8 cellular contexts compared by ENCODE assay signal in the genomic region with DNA sequence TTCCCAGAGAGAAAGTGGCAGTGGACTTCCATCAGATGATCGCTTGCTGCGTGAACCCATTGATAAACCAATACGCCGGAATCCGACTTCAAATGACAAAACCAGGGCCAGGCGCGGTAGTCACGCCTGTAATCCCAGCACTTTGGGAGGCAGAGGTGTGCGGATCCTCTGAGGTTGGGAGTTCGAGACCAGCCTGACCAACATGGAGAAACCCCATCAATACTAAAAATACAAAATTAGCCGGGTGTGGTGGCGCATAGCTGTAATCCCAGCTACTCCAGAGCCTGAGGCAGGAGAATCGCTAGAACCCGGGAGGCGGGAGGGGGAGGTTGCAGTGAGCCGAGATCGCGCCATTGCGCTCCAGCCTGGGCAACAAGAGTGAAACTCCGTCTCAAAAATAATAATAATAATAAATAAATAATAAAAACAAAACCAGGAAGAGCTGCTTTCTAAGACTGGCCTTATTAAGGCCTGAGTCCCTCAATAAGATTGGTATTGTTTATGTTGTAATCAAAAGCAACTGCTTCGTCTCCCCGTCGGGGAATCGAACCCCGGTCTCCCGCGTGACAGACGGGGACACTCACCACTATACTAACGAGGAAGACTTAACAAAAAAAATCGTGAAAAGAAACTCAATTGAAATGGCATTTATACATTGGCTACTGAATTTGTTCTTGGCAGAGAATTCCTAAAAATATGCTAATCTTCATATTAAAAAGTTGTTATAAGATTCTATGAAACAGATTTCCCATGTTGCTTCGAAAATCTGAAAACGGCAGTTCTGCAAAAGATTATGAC.
A peak's percentile ranks its signal among the peaks of the same experiment; 100 is the strongest.
DNase-seq lines count a peak whose midpoint lies in the region; ATAC-seq and TF ChIP-seq lines count a peak whose summit lies in the region.

No MANE protein-coding gene starts in this region.

- no peaks in the 10 kb centered on the region for H3K4me1 Mint-ChIP-seq in HFFc6 (ENCODE audit: low read depth)

- intact Hi-C loops in aorta (cut with DNase I) = no loop called here

- no peak overlapping the region for H3K4me3 ChIP-seq in epithelial cell of esophagus (ENCODE audit: low read length)
- H3K4me3 ChIP-seq in aorta (ENCODE audit: low read length in 2 of 2) = no peak overlapping the region

- peak; percentile 20 for DNase-seq in CMK (ENCODE audit: low read depth)
- DNase-seq in HFFc6 = peak; percentile 78
- peak; percentile 66 for DNase-seq in epithelial cell of esophagus (ENCODE audit: low read depth)
- peak; percentile 58 to 80 for DNase-seq in stimulated activated CD4-positive, alpha-beta T cell treated with anti-CD3 and anti-CD28 coated beads, Interleukin-2, amount 100 ng/mL, for 24 hours
- DNase-seq in aorta = no peak

- H3K27ac ChIP-seq in aorta (ENCODE audit: low read depth in 1 of 2, low read length in 2 of 2) = no peak overlapping the region

- peak overlapping the region; percentile 72 for H3K4me3 Mint-ChIP-seq in HFFc6

- H3K27ac Mint-ChIP-seq in HFFc6 = peak overlapping the region; percentile 34; the same call in 1 of the 2 replicates

- no peaks in the 10 kb centered on the region for H3K9me3 Mint-ChIP-seq in HFFc6

- TF ChIP-seq CTCF in HFFc6 (IDR thresholded peaks at IDR 0.05) = no peak
- TF ChIP-seq CTCF in epithelial cell of esophagus (IDR thresholded peaks at IDR 0.05; ENCODE audit: insufficient read depth, low read depth, low read length, missing control alignments) = no peak

- ATAC-seq in SK-N-SH treated with all-trans-retinoic acid at 6 μM for 48 hours = peak; percentile 83
- no peak for ATAC-seq in HG02840 (IDR thresholded peaks at IDR 0.05; ENCODE audit: low FRiP score, unreplicated experiment)
- ATAC-seq in aorta (ENCODE audit: low FRiP score) = no peak
- no peak for ATAC-seq in HG02588 (IDR thresholded peaks at IDR 0.05; ENCODE audit: unreplicated experiment)

- no peaks in the 10 kb centered on the region for H3K4me1 ChIP-seq in aorta (ENCODE audit: control insufficient read depth in 1 of 2, insufficient read depth in 2 of 2, low read length in 2 of 2)

- peaks cover 3% of the 10 kb centered on the region; the same call in 1 of the 2 replicates for H3K27me3 Mint-ChIP-seq in HFFc6 (ENCODE audit: insufficient read depth)

- 8 to 11% methylated on average over 32 of the region's 32 CpGs for WGBS in aorta, 2 donors

- H3K36me3 ChIP-seq in aorta (ENCODE audit: control insufficient read depth in 1 of 2, insufficient read depth in 2 of 2, low read length in 1 of 2) = no peaks in the 10 kb centered on the region

- no peaks in the 10 kb centered on the region for H3K36me3 Mint-ChIP-seq in HFFc6 (ENCODE audit: low read depth)

- peaks cover 2% of the 10 kb centered on the region for H3K9me3 ChIP-seq in aorta (ENCODE audit: control insufficient read depth, low read length)

- H3K27me3 ChIP-seq in aorta (ENCODE audit: control insufficient read depth in 1 of 2, insufficient read depth in 2 of 2, low read length in 1 of 2) = no peaks in the 10 kb centered on the region

TF ChIP-seq in SK-N-SH treated with all-trans-retinoic acid at 6 μM for 48 hours, 23 proteins besides CTCF, POLR2A, EP300 and RAD21:
- no peak for TF ChIP-seq GLIS3 (CRISPR knock-in tag; IDR thresholded peaks at IDR 0.05)
- no peak for TF ChIP-seq RARB (CRISPR knock-in tag; IDR thresholded peaks at IDR 0.05)
- no peak for TF ChIP-seq BACH2 (CRISPR knock-in tag; IDR thresholded peaks at IDR 0.05; ENCODE audit: borderline replicate concordance)
- no peak for TF ChIP-seq ISL1 (CRISPR knock-in tag; IDR thresholded peaks at IDR 0.05)
- no peak for TF ChIP-seq ZNF8 (CRISPR knock-in tag; IDR thresholded peaks at IDR 0.05)
- TF ChIP-seq ZFP30 (CRISPR knock-in tag; IDR thresholded peaks at IDR 0.05) = no peak
- TF ChIP-seq ZNF565 (CRISPR knock-in tag; conservative IDR thresholded peaks at IDR 0.05; ENCODE audit: low read depth) = no peak
- TF ChIP-seq, protein P1, sequence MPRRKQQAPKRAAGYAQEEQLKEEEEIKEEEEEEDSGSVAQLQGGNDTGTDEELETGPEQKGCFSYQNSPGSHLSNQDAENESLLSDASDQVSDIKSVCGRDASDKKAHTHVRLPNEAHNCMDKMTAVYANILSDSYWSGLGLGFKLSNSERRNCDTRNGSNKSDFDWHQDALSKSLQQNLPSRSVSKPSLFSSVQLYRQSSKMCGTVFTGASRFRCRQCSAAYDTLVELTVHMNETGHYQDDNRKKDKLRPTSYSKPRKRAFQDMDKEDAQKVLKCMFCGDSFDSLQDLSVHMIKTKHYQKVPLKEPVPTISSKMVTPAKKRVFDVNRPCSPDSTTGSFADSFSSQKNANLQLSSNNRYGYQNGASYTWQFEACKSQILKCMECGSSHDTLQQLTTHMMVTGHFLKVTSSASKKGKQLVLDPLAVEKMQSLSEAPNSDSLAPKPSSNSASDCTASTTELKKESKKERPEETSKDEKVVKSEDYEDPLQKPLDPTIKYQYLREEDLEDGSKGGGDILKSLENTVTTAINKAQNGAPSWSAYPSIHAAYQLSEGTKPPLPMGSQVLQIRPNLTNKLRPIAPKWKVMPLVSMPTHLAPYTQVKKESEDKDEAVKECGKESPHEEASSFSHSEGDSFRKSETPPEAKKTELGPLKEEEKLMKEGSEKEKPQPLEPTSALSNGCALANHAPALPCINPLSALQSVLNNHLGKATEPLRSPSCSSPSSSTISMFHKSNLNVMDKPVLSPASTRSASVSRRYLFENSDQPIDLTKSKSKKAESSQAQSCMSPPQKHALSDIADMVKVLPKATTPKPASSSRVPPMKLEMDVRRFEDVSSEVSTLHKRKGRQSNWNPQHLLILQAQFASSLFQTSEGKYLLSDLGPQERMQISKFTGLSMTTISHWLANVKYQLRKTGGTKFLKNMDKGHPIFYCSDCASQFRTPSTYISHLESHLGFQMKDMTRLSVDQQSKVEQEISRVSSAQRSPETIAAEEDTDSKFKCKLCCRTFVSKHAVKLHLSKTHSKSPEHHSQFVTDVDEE (CRISPR knock-in tag; IDR thresholded peaks at IDR 0.05) = no peak
- TF ChIP-seq ZC3H10 (CRISPR knock-in tag; IDR thresholded peaks at IDR 0.05) = no peak
- TF ChIP-seq, protein P2, sequence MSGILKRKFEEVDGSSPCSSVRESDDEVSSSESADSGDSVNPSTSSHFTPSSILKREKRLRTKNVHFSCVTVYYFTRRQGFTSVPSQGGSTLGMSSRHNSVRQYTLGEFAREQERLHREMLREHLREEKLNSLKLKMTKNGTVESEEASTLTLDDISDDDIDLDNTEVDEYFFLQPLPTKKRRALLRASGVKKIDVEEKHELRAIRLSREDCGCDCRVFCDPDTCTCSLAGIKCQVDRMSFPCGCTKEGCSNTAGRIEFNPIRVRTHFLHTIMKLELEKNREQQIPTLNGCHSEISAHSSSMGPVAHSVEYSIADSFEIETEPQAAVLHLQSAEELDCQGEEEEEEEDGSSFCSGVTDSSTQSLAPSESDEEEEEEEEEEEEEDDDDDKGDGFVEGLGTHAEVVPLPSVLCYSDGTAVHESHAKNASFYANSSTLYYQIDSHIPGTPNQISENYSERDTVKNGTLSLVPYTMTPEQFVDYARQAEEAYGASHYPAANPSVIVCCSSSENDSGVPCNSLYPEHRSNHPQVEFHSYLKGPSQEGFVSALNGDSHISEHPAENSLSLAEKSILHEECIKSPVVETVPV (CRISPR knock-in tag; IDR thresholded peaks at IDR 0.05) = no peak
- TF ChIP-seq CSDC2 (CRISPR knock-in tag; IDR thresholded peaks at IDR 0.05) = no peak
- TF ChIP-seq SNAI2 (CRISPR knock-in tag; IDR thresholded peaks at IDR 0.05) = no peak
- no peak for TF ChIP-seq TCF4 (CRISPR knock-in tag; IDR thresholded peaks at IDR 0.05; ENCODE audit: borderline replicate concordance)
- no peak for TF ChIP-seq ARNTL (CRISPR knock-in tag; IDR thresholded peaks at IDR 0.05; ENCODE audit: borderline replicate concordance, low read depth)
TF ChIP-seq in SK-N-SH treated with all-trans-retinoic acid at 6 μM for 48 hours: peak in this region for 0.

Comparison
In these comparisons a context has a peak if more than half of its experiments do, and no peak if none do; other contexts are left out.
1. DNase-seq: peak in CMK (single experiment), HFFc6 (single experiment), epithelial cell of esophagus (single experiment) and stimulated activated CD4-positive, alpha-beta T cell treated with anti-CD3 and anti-CD28 coated beads, Interleukin-2, amount 100 ng/mL, for 24 hours (2 of 2); none in aorta (0 of 2).